ENCODE assay signal across 8 cellular contexts in genomic region chr9:120868676-120869359, GRCh38. TPM values are rescaled to one million over a fixed set of nuclear protein-coding genes. Genes with fewer than 3 reads are reported as not detected.
DNase-seq lines count a peak whose midpoint lies in the region; ATAC-seq and TF ChIP-seq lines count a peak whose summit lies in the region.

No MANE protein-coding gene starts in this region.

- H3K36me3 Mint-ChIP-seq in activated T-cell treated with anti-CD3 and anti-CD28 coated beads, Interleukin-2, amount 50 U/mL, for 4 hours (ENCODE audit: insufficient read depth), result peaks cover 16% of the 10 kb centered on the region

- H3K79me2 ChIP-seq in OCI-LY1 (ENCODE audit: insufficient read depth, low read length), result no peaks in the 10 kb centered on the region

- ATAC-seq in GM18873 (IDR thresholded peaks at IDR 0.05; ENCODE audit: low FRiP score, unreplicated experiment) (peak; percentile 66), HG03139 (IDR thresholded peaks at IDR 0.05; ENCODE audit: unreplicated experiment) (peak; percentile 90)
- ATAC-seq in activated T-cell treated with anti-CD3 and anti-CD28 coated beads, Interleukin-2, amount 50 U/mL, for 4 hours, result peak; percentile 95 to 97

- no peaks in the 10 kb centered on the region for H3F3A ChIP-seq in OCI-LY1 (ENCODE audit: insufficient read depth, low read length)

- peak; percentile 73 for TF ChIP-seq CTCF in AG09319 (IDR thresholded peaks at IDR 0.05; ENCODE audit: low read depth, low read length)
- TF ChIP-seq CTCF in OCI-LY1 (IDR thresholded peaks at IDR 0.05; ENCODE audit: low read length), result peak; percentile 91
- peak; percentile 48 to 76 (median 65) for TF ChIP-seq CTCF in esophagus muscularis mucosa (IDR thresholded peaks at IDR 0.05)

- H3K4me3 Mint-ChIP-seq in activated T-cell treated with anti-CD3 and anti-CD28 coated beads, Interleukin-2, amount 50 U/mL, for 4 hours, result peak overlapping the region; percentile 85

- no peaks in the 10 kb centered on the region for H3K9me3 ChIP-seq in OCI-LY1 (ENCODE audit: low read length)
- H3K9me3 ChIP-seq in esophagus muscularis mucosa, result no peaks in the 10 kb centered on the region

- intact Hi-C loops in esophagus muscularis mucosa (cut with DNase I), result loop anchor here (2.0 to 5.0 kb wide), 2 partner anchors 68 to 203 kb away; partner anchors contain the start of gene CNTRL

- H3K4me1 Mint-ChIP-seq in activated T-cell treated with anti-CD3 and anti-CD28 coated beads, Interleukin-2, amount 50 U/mL, for 4 hours (ENCODE audit: low read depth), result peaks cover 34% of the 10 kb centered on the region

- no peak for TF ChIP-seq POLR2A in esophagus muscularis mucosa (IDR thresholded peaks at IDR 0.05; ENCODE audit: low read depth)

- no peaks in the 10 kb centered on the region for H3K27me3 Mint-ChIP-seq in activated T-cell treated with anti-CD3 and anti-CD28 coated beads, Interleukin-2, amount 50 U/mL, for 4 hours (ENCODE audit: low read depth)

- H3K27me3 ChIP-seq in OCI-LY1 (ENCODE audit: insufficient read depth, low read length), result no peaks in the 10 kb centered on the region
- H3K27me3 ChIP-seq in esophagus muscularis mucosa, result no peaks in the 10 kb centered on the region

- no peak for TF ChIP-seq EP300 in esophagus muscularis mucosa (IDR thresholded peaks at IDR 0.05)

- DNase-seq in AG09319 (ENCODE audit: extremely low read depth, low read depth), result peak; percentile 83
- peak; percentile 97 for DNase-seq in activated T-cell treated with anti-CD3 and anti-CD28 coated beads, Interleukin-2, amount 50 U/mL, for 4 hours
- DNase-seq in esophagus muscularis mucosa (ENCODE audit: extremely low spot score), result peak; percentile 99
- DNase-seq in myocyte (ENCODE audit: low read depth), result peak; percentile 93
- DNase-seq in stimulated activated CD8-positive, alpha-beta memory T cell treated with anti-CD3 and anti-CD28 coated beads, Interleukin-7, amount 100 ng/mL, for 4 hours (ENCODE audit: low read depth in 2 of 2), result peak; percentile 92 to 95

- H3K36me3 ChIP-seq in OCI-LY1 (ENCODE audit: insufficient read depth, low read length) (peaks cover 69% of the 10 kb centered on the region; the same call in 1 of the 2 replicates), esophagus muscularis mucosa (peaks cover 11 to 63% (median 39%) of the 10 kb centered on the region in 4 donors)

- 1% methylated on average over 11 of the region's 52 CpGs for WGBS in esophagus muscularis mucosa

- no peaks in the 10 kb centered on the region for H3K9me3 Mint-ChIP-seq in activated T-cell treated with anti-CD3 and anti-CD28 coated beads, Interleukin-2, amount 50 U/mL, for 4 hours

- peak overlapping the region; percentile 70 for H3K4me2 ChIP-seq in OCI-LY1 (ENCODE audit: low read length)

- peak overlapping the region; percentile 53 for H3K27ac ChIP-seq in OCI-LY1 (ENCODE audit: low read depth, low read length, poor library complexity, severe bottlenecking)
- H3K27ac ChIP-seq in esophagus muscularis mucosa (replicated peaks in 1 of 4), result peak overlapping the region; percentile 91 to 93 (median 92)

- peak overlapping the region; percentile 57 for H3K9ac ChIP-seq in OCI-LY1 (ENCODE audit: low read length)

- H2AFZ ChIP-seq in OCI-LY1 (ENCODE audit: low read length), result no peak overlapping the region

- H3K9me2 ChIP-seq in OCI-LY1 (ENCODE audit: low read depth, low read length), result no peaks in the 10 kb centered on the region

- H3K4me1 ChIP-seq in OCI-LY1 (ENCODE audit: insufficient read depth, low read length, severe bottlenecking) (peaks cover 21% of the 10 kb centered on the region), esophagus muscularis mucosa (peaks cover 6 to 25% (median 21%) of the 10 kb centered on the region in 4 donors)

- H3K4me3 ChIP-seq in OCI-LY1 (ENCODE audit: low read depth, low read length, poor library complexity, severe bottlenecking), result peak overlapping the region; percentile 62
- H3K4me3 ChIP-seq in esophagus muscularis mucosa, result peak overlapping the region; percentile 55 to 77 (median 64)

- no peaks in the 10 kb centered on the region for H4K20me1 ChIP-seq in OCI-LY1 (ENCODE audit: insufficient read depth, low read length)

RNA-seq across cellular contexts. Expression of gene PHF19, which starts 8.2 kb away (rescaled TPM):
- 10 to 100 TPM; 59.2 to 75.1 (median 64.8) TPM for total RNA-seq in activated T-cell treated with anti-CD3 and anti-CD28 coated beads, Interleukin-2, amount 50 U/mL, for 4 hours
- total RNA-seq in esophagus muscularis mucosa, result 10 to 100 TPM; 36.4 to 57.7 (median 47.8) TPM
- 13.3 and 15.3 TPM in 2 replicates for total RNA-seq in myocyte
- 9.6 TPM for polyA plus RNA-seq in myocyte (2012)

RNA-seq across cellular contexts. Expression of gene PSMD5, which starts 26.1 kb away (rescaled TPM):
- total RNA-seq in activated T-cell treated with anti-CD3 and anti-CD28 coated beads, Interleukin-2, amount 50 U/mL, for 4 hours, result 10 to 100 TPM; 64.3 to 75.9 (median 73.3) TPM
- total RNA-seq in esophagus muscularis mucosa (10 to 100 TPM; 22.0 to 30.7 (median 25.8) TPM), myocyte (29.6 and 34.8 TPM in 2 replicates)
- polyA plus RNA-seq in myocyte (2012), result 17.3 TPM

RNA-seq across cellular contexts. Expression of gene TRAF1, which starts 57.8 kb away (rescaled TPM):
- 100 to 1,000 TPM; 256 to 343 (median 265) TPM for total RNA-seq in activated T-cell treated with anti-CD3 and anti-CD28 coated beads, Interleukin-2, amount 50 U/mL, for 4 hours
- total RNA-seq in esophagus muscularis mucosa (1 to 10 TPM; 4.0 to 7.4 (median 5.5) TPM), myocyte (0.80 and 1.1 TPM in 2 replicates)
- polyA plus RNA-seq in myocyte (2012), result 0.87 TPM

Comparison
In these comparisons a context has a peak if more than half of its experiments do, and no peak if none do; other contexts are left out.
1. Peak in every context shown above with its lines: DNase-seq, ATAC-seq, H3K4me3 ChIP-seq and H3K27ac ChIP-seq.
2. RNA of gene TRAF1, which starts 57.8 kb away (total RNA-seq): 256 to 343 TPM in activated T-cell treated with anti-CD3 and anti-CD28 coated beads, Interleukin-2, amount 50 U/mL, for 4 hours; 4.0 to 7.4 TPM in esophagus muscularis mucosa and 0.80 to 1.1 TPM in myocyte; every median in the first group is over 10 times any median in the second.